Comparison of ENCODE assay signal across 20 cellular contexts in the genomic region with DNA sequence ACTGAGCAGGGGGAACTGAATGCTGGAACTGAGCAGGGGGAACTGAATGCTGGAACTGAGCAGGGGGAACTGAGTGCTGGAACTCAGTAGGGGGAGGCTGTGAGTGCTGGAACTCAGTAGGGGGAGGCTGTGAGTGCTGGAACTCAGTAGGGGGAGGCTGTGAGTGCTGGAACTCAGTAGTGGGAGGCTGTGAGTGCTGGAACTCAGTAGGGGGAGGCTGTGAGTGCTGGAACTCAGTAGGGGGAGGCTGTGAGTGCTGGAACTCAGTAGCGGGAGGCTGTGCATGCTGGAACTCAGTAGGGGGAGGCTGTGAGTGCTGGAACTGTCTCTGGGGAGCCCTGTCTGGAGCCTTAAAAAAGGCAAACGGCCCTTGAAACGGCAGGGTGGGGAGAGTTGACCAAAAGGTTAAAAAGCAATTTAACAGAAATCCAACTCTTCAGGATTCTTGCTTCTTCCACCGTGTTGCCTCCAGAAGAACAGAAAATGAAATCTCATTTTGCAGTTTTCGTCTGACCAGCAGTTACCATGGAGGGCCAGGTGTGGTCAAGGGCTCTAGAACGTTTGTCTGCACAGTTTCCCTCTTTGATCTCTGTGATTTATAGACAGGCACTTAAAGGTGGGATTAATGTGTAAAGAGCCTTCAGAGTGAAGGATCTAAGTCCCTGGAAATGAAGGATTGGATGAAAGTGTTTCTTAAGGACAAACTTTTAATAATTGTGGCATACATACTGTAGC. TPM values are rescaled to one million over a fixed set of nuclear protein-coding genes. Genes with fewer than 3 reads are reported as not detected.
"Had no signal": no experiment of that assay in that cellular context is flagged by ENCODE, and none has a peak within 500 bp of the region (broad histone marks: within the 10 kb centered on the region; RNA-seq: fewer than 3 reads in every experiment).

No MANE protein-coding gene starts in this region.

- H3K36me3 Mint-ChIP-seq: activated naive CD8-positive, alpha-beta T cell treated with anti-CD3 and anti-CD28 coated beads, Interleukin-2, amount 10 ng/mL, durations not matched to agents 7 days and 5 days; memory B cell; naive thymus-derived CD4-positive, alpha-beta T cell had no signal

- H3K27me3 Mint-ChIP-seq: activated naive CD8-positive, alpha-beta T cell treated with anti-CD3 and anti-CD28 coated beads, Interleukin-2, amount 10 ng/mL, durations not matched to agents 7 days and 5 days; memory B cell had no signal

- H3K4me1 Mint-ChIP-seq: activated naive CD8-positive, alpha-beta T cell treated with anti-CD3 and anti-CD28 coated beads, Interleukin-2, amount 10 ng/mL, durations not matched to agents 7 days and 5 days; memory B cell; naive thymus-derived CD4-positive, alpha-beta T cell had no signal

- H3K36me3 ChIP-seq: neutrophil had no signal

- H3K4me3 Mint-ChIP-seq: activated naive CD8-positive, alpha-beta T cell treated with anti-CD3 and anti-CD28 coated beads, Interleukin-2, amount 10 ng/mL, durations not matched to agents 7 days and 5 days; memory B cell; naive thymus-derived CD4-positive, alpha-beta T cell had no signal

- H3K27me3 ChIP-seq: brain microvascular endothelial cell, heart right ventricle, neutrophil, right atrium auricular region had no signal

- H3K9me3 ChIP-seq: neutrophil, right atrium auricular region had no signal

- H3K27ac Mint-ChIP-seq: activated naive CD8-positive, alpha-beta T cell treated with anti-CD3 and anti-CD28 coated beads, Interleukin-2, amount 10 ng/mL, durations not matched to agents 7 days and 5 days; memory B cell; naive thymus-derived CD4-positive, alpha-beta T cell had no signal

- H3K27ac ChIP-seq: brain microvascular endothelial cell, neutrophil, right atrium auricular region had no signal

- ATAC-seq: left colon; mucosa of descending colon; naive thymus-derived CD4-positive, alpha-beta T cell; stimulated activated naive CD8-positive, alpha-beta T cell treated with anti-CD3 and anti-CD28 coated beads, Interleukin-15, Interleukin-2, amounts not matched to agents 100 U/mL and 50 U/mL, for 24 hours had no signal

- H3K4me3 ChIP-seq: heart right ventricle, mucosa of descending colon, right atrium auricular region had no signal

- DNase-seq: activated CD4-positive, alpha-beta T cell treated with anti-CD3 and anti-CD28 coated beads for 1 hour; activated CD4-positive, alpha-beta T cell treated with anti-CD3 and anti-CD28 coated beads, Interleukin-2, amount 50 U/mL, for 4 hours; activated naive CD4-positive, alpha-beta T cell; activated naive CD8-positive, alpha-beta T cell treated with anti-CD3 and anti-CD28 coated beads, Interleukin-2, amount 10 ng/mL, durations not matched to agents 7 days and 5 days; activated T-cell treated with anti-CD3 and anti-CD28 coated beads for 4 hours; anterior cingulate cortex; effector CD8-positive, alpha-beta T cell; heart right ventricle; left colon; mucosa of descending colon; naive thymus-derived CD4-positive, alpha-beta T cell; small intestine; stimulated activated CD4-positive, alpha-beta T cell treated with anti-CD3 and anti-CD28 coated beads, Interleukin-4, amount 100 ng/mL, for 4 hours; stimulated activated CD8-positive, alpha-beta memory T cell treated with anti-CD3 and anti-CD28 coated beads, Interleukin-4, amount 100 ng/mL, for 48 hours; stimulated activated naive CD8-positive, alpha-beta T cell treated with anti-CD3 and anti-CD28 coated beads, Interleukin-15, Interleukin-2, amounts not matched to agents 100 U/mL and 50 U/mL, for 24 hours; T-helper 9 cell had no signal

RNA-seq across cellular contexts. Expression of gene DOCK1, which starts 19.1 kb away (rescaled TPM):
- polyA plus RNA-seq: naive thymus-derived CD4-positive, alpha-beta T cell had no signal
